42 cellular contexts compared by ENCODE assay signal in genomic region chr1:171643156-171643555, GRCh38. TPM values are rescaled to one million over a fixed set of nuclear protein-coding genes. Genes with fewer than 3 reads are reported as not detected.
"Had no signal": no experiment of that assay in that cellular context is flagged by ENCODE, and none has a peak within 500 bp of the region (broad histone marks: within the 10 kb centered on the region; RNA-seq: fewer than 3 reads in every experiment).

No MANE protein-coding gene starts in this region.

- DNase-seq: activated B cell treated with CpG ODN at 0.5 μM for 24 hours; activated CD4-positive, alpha-beta memory T cell treated with anti-CD3 and anti-CD28 coated beads for 36 hours; activated CD4-positive, alpha-beta T cell treated with anti-CD3 and anti-CD28 coated beads for 4 hours; activated CD4-positive, alpha-beta T cell treated with anti-CD3 and anti-CD28 coated beads, Interleukin-2, amount 50 U/mL, for 1 hour; activated CD4-positive, CD25-positive, alpha-beta regulatory T cell treated with anti-CD3 and anti-CD28 coated beads, Interleukin-2, amount 50 U/mL, for 72 hours; activated CD8-positive, alpha-beta memory T cell treated with anti-CD3 and anti-CD28 coated beads, Interleukin-2, amount 50 U/mL, for 4 hours; activated gamma-delta T cell treated with Interleukin-2 at 50 U/mL for 16 hours; activated naive CD4-positive, alpha-beta T cell treated with anti-CD3 and anti-CD28 coated beads for 36 hours; activated T-cell treated with anti-CD3 and anti-CD28 coated beads for 4 hours; activated T-cell treated with anti-CD3 and anti-CD28 coated beads, Interleukin-2, amount 50 U/mL, for 4 hours; adrenal gland; body of pancreas; Kasumi-1; KG1; MM.1S; MV-4-11; NCI-H1092; NCI-H1436 treated with DMSO at 0.1 percent for 48 hours; NCI-H1694 treated with DMSO at 0.1 percent for 48 hours; NCI-H2029; NCI-H226; NCI-H524 treated with DMSO at 0.1 percent for 48 hours; PC-9; SIG-M5; SW 1271; T-helper 1 cell; T-helper 2 cell; T-helper 9 cell had no signal

- FAIRE-seq: astrocyte, RCC 7860 had no signal

- H3K36me3 ChIP-seq: adrenal gland, breast epithelium had no signal

- H2AFZ ChIP-seq: PC-9 had no signal

- H3K27ac ChIP-seq: adrenal gland, body of pancreas, breast epithelium, PC-9, RWPE1, VCaP had no signal

- H3K4me3 ChIP-seq: adrenal gland, body of pancreas, breast epithelium, PC-9 had no signal

- ATAC-seq: activated naive CD4-positive, alpha-beta T cell treated with anti-CD3 and anti-CD28 coated beads, Interleukin-2, amount 50 U/mL, for 72 hours; activated T-cell treated with anti-CD3 and anti-CD28 coated beads, Interleukin-2, amount 50 U/mL, for 4 hours; body of pancreas; Right ventricle myocardium inferior; SK-N-SH treated with all-trans-retinoic acid at 6 μM for 48 hours had no signal

- H3K27me3 ChIP-seq: adrenal gland, body of pancreas, breast epithelium had no signal

- H3K4me2 ChIP-seq: PC-9 had no signal

- H3K9me3 ChIP-seq: adrenal gland, body of pancreas, breast epithelium had no signal

RNA-seq across cellular contexts. Expression of gene MYOC, which starts 9.3 kb away (rescaled TPM):
- total RNA-seq: activated B cell treated with CpG ODN at 0.5 μM for 24 hours; activated CD4-positive, alpha-beta memory T cell treated with anti-CD3 and anti-CD28 coated beads for 36 hours; activated naive CD4-positive, alpha-beta T cell treated with anti-CD3 and anti-CD28 coated beads for 36 hours; activated naive CD4-positive, alpha-beta T cell treated with anti-CD3 and anti-CD28 coated beads, Interleukin-2, amount 50 U/mL, for 72 hours; activated T-cell treated with anti-CD3 and anti-CD28 coated beads, Interleukin-2, amount 50 U/mL, for 4 hours; activated T-helper 1 cell treated with anti-CD3 and anti-CD28 coated beads, Interleukin-12 subunit alpha, Interleukin-12 subunit beta, Interleukin-2, Interleukin-4 antibody, amounts not matched to agents 30 ng/mL and 10 ng/mL and 1 ng/mL, durations not matched to agents 14 hours and 24 hours and 36 hours; astrocyte; chondrocyte; NCI-H460; OCI-LY7; PC-9; SK-MEL-5 had no signal

RNA-seq across cellular contexts. Expression of gene MYOCOS, which starts 21.1 kb away (rescaled TPM):
- total RNA-seq: activated CD4-positive, alpha-beta memory T cell treated with anti-CD3 and anti-CD28 coated beads for 36 hours; activated naive CD4-positive, alpha-beta T cell treated with anti-CD3 and anti-CD28 coated beads for 36 hours; adrenal gland; astrocyte; body of pancreas; breast epithelium; cardiac septum; NCI-H460; PC-9; Right ventricle myocardium inferior; SK-MEL-5 had no signal
- polyA plus RNA-seq: adrenal gland had no signal
